Comparison of ENCODE assay signal across 25 cellular contexts in genomic region chr6:39849764-39850163, GRCh38. TPM values are rescaled to one million over a fixed set of nuclear protein-coding genes. Genes with fewer than 3 reads are reported as not detected.
A peak's percentile ranks its signal among the peaks of the same experiment; 100 is the strongest.
DNase-seq lines count a peak whose midpoint lies in the region; ATAC-seq, FAIRE-seq and TF ChIP-seq lines count a peak whose summit lies in the region.
"Had no signal": no experiment of that assay in that cellular context is flagged by ENCODE, and none has a peak within 500 bp of the region (broad histone marks: within the 10 kb centered on the region; RNA-seq: fewer than 3 reads in every experiment).

No MANE protein-coding gene starts in this region.

- H2BK20ac ChIP-seq in H1 (ENCODE audit: low read length) = no peak overlapping the region

- TF ChIP-seq RAD21 in HepG2 (CRISPR knock-in tag; IDR thresholded peaks at IDR 0.05) (no peak), H1 (IDR thresholded peaks at IDR 0.05 in 1 of 2, conservative IDR thresholded peaks at IDR 0.05 in 1 of 2; ENCODE audit: low read depth in 2 of 2, low read length in 2 of 2) (no peak)

- H4K91ac ChIP-seq in H1 (replicated peaks; ENCODE audit: insufficient read length, low read length) = no peak overlapping the region

- CTCF ChIA-PET in HepG2 (lab: Yijun Ruan, JAX; ENCODE audit: low intra/inter-chr PET ratio, low total read pairs) (no interaction called here), H1 (lab: Charles Lee; ENCODE audit: partially characterized antibody) (interaction anchor here (0.9 to 8.9 kb wide), 2 partner anchors 17 to 25 kb away, joined by 5 to 80 read pairs; no protein-coding TSS in a partner anchor), T-cell (lab: Charles Lee) (no interaction called here)

- TF ChIP-seq EP300 in HepG2 (IDR thresholded peaks at IDR 0.05; ENCODE audit: low read depth in 2 of 2, low read length in 2 of 2) (no peak), HepG2 (CRISPR knock-in tag; IDR thresholded peaks at IDR 0.05; ENCODE audit: borderline replicate concordance) (no peak), H1 (IDR thresholded peaks at IDR 0.05; ENCODE audit: borderline replicate concordance in 1 of 2, low read depth in 2 of 2, low read length in 2 of 2) (no peak)

- no peak overlapping the region for H3K18ac ChIP-seq in H1 (ENCODE audit: extremely low read depth, low read length)

- no peak overlapping the region for H2BK12ac ChIP-seq in H1 (ENCODE audit: low read depth, low read length)

- H3K27ac ChIP-seq in HepG2 (ENCODE audit: extremely low read length, insufficient read depth, low read length) (no peak overlapping the region), right lobe of liver (no peak overlapping the region), H1 (ENCODE audit: low read depth, low read length) (no peak overlapping the region), muscle layer of duodenum (ENCODE audit: low read length) (peak overlapping the region; percentile 40)
- H3K27ac ChIP-seq: BLaER1 treated with 17β-estradiol and CSF1 and Interleukin-3, amounts not matched to agents 10 nM and 100 nM; HL-60; psoas muscle; thyroid gland had no signal

- no peak overlapping the region for H3K27ac Mint-ChIP-seq in T-cell
- H3K27ac Mint-ChIP-seq: activated T-helper 17 cell treated with anti-CD3 and anti-CD28 coated beads, Interleukin-2, amount 50 U/mL, for 72 hours; endodermal cell; GM23338; stimulated activated naive B cell treated with anti-CD40 and anti-IgM and Interleukin-4, amounts not matched to agents 10 μg/mL and 1 μg/mL and 100 μg/mL, for 72 hours; T-helper 2 cell treated with Interferon-gamma antibody and Interleukin-4, amounts not matched to agents 5 μg/mL and 100 μg/mL, for 36 hours had no signal

- H3K27me3 Mint-ChIP-seq in T-cell = peaks cover 9 to 12% of the 10 kb centered on the region in 2 donors

- intact Hi-C loops in HepG2 (cut with micrococcal nuclease; ENCODE audit: unreplicated experiment) (no loop called here), right lobe of liver (cut with DNase I) (no loop called here)

- H3K36me3 ChIP-seq in HepG2 (replicated peaks in 1 of 2; ENCODE audit: control insufficient read depth in 1 of 2, insufficient read depth in 2 of 2, low read length in 2 of 2) (no peaks in the 10 kb centered on the region), right lobe of liver (no peaks in the 10 kb centered on the region), H1 (ENCODE audit: control insufficient read depth in 2 of 4, insufficient read depth in 4 of 4, low read length in 3 of 4) (no peaks in the 10 kb centered on the region), muscle layer of duodenum (ENCODE audit: control insufficient read depth in 1 of 2, insufficient read depth in 2 of 2, low read length in 2 of 2) (no peaks in the 10 kb centered on the region)
- H3K36me3 ChIP-seq: BLaER1 treated with 17β-estradiol and CSF1 and Interleukin-3, amounts not matched to agents 10 nM and 100 nM; heart right ventricle; thyroid gland had no signal

- H3K4me1 Mint-ChIP-seq in T-cell = no peaks in the 10 kb centered on the region
- H3K4me1 Mint-ChIP-seq: activated T-helper 17 cell treated with anti-CD3 and anti-CD28 coated beads, Interleukin-2, amount 50 U/mL, for 72 hours; endodermal cell; stimulated activated naive B cell treated with anti-CD40 and anti-IgM and Interleukin-4, amounts not matched to agents 10 μg/mL and 1 μg/mL and 100 μg/mL, for 72 hours had no signal

- H3K36me3 Mint-ChIP-seq in T-cell = no peaks in the 10 kb centered on the region
- H3K36me3 Mint-ChIP-seq: stimulated activated naive B cell treated with anti-CD40 and anti-IgM and Interleukin-4, amounts not matched to agents 10 μg/mL and 1 μg/mL and 100 μg/mL, for 72 hours had no signal

- in situ Hi-C loops in HepG2 (cut with HindIII; ENCODE audit: extremely low pct_ligation_motif_present, low pct_unique_long_range_greater_than_20kb) = no loop called here

- POLR2A ChIA-PET in HepG2 (lab: Yijun Ruan, JAX) (no interaction called here), H1 (lab: Charles Lee; ENCODE audit: partially characterized antibody) (interaction anchor here (0.6 kb wide), 1 partner anchor 24 kb away, joined by 4 read pairs; no protein-coding TSS in a partner anchor), T-cell (lab: Charles Lee) (no interaction called here)

- TF ChIP-seq POLR2A in HepG2 (IDR thresholded peaks at IDR 0.05; ENCODE audit: insufficient read depth in 1 of 2, low read depth in 2 of 2, low read length in 2 of 2) (no peak), right lobe of liver (IDR thresholded peaks at IDR 0.05) (no peak), H1 (IDR thresholded peaks at IDR 0.05; ENCODE audit: control extremely low read depth in 1 of 2, low read depth in 2 of 2, low read length in 2 of 2) (no peak), erythroblast (IDR thresholded peaks at IDR 0.05; ENCODE audit: low read length) (no peak)

- H3K4ac ChIP-seq in H1 (replicated peaks; ENCODE audit: insufficient read length, low read depth, low read length) = no peak overlapping the region

- H4K20me1 ChIP-seq in HepG2 (ENCODE audit: insufficient read depth, low read length) (no peaks in the 10 kb centered on the region), H1 (replicated peaks in 1 of 2; ENCODE audit: control insufficient read depth in 1 of 2, insufficient read depth in 2 of 2, low read length in 2 of 2) (peaks cover 0 to 6% of the 10 kb centered on the region in 2 experiments)
- H4K20me1 ChIP-seq: BLaER1 treated with 17β-estradiol and CSF1 and Interleukin-3, amounts not matched to agents 10 nM and 100 nM had no signal

- TF ChIP-seq CTCF in HepG2 (CRISPR knock-in tag; IDR thresholded peaks at IDR 0.05) = no peak
- no peak for TF ChIP-seq CTCF in right lobe of liver (IDR thresholded peaks at IDR 0.05)
- TF ChIP-seq CTCF in H1 (IDR thresholded peaks at IDR 0.05; ENCODE audit: control extremely low read depth in 1 of 3, insufficient read depth in 1 of 3, low read depth in 1 of 3, low read length in 3 of 3) = no peak

- no peak overlapping the region for H3K23ac ChIP-seq in H1 (ENCODE audit: insufficient read length)

- H3K9ac ChIP-seq in HepG2 (ENCODE audit: insufficient read depth, low read depth, low read length) (no peak overlapping the region), H1 (replicated peaks in 1 of 4; ENCODE audit: extremely low read depth in 1 of 4, low read depth in 3 of 4, low read length in 3 of 4) (no peak overlapping the region)
- H3K9ac ChIP-seq: BLaER1 treated with 17β-estradiol and CSF1 and Interleukin-3, amounts not matched to agents 10 nM and 100 nM had no signal

- BruUV-seq in HepG2 (replicated peaks; lab: Mats Ljungman, UMichigan) = no TSS peak

- H3K14ac ChIP-seq in H1 (ENCODE audit: insufficient read length) = no peak overlapping the region

- peaks cover 7% of the 10 kb centered on the region for H3K23me2 ChIP-seq in H1 (ENCODE audit: low read depth, low read length)

- no peaks in the 10 kb centered on the region for H3K9me3 ChIP-seq in HepG2 (ENCODE audit: low read length)
- no peaks in the 10 kb centered on the region for H3K9me3 ChIP-seq in right lobe of liver
- no peaks in the 10 kb centered on the region for H3K9me3 ChIP-seq in H1 (ENCODE audit: insufficient read depth in 2 of 2, low read depth in 1 of 2, low read length in 1 of 2)
- no peaks in the 10 kb centered on the region for H3K9me3 ChIP-seq in muscle layer of duodenum (ENCODE audit: control insufficient read depth in 1 of 2, low read length in 2 of 2)
- H3K9me3 ChIP-seq: BLaER1 treated with 17β-estradiol and CSF1 and Interleukin-3, amounts not matched to agents 10 nM and 100 nM; heart right ventricle; psoas muscle; thyroid gland had no signal

- H2BK5ac ChIP-seq in H1 (ENCODE audit: low read depth, low read length) = peak overlapping the region; percentile 46

- H3K4me3 ChIP-seq in HepG2 (replicated peaks in 1 of 3; ENCODE audit: insufficient read depth in 1 of 3, low read depth in 2 of 3, low read length in 3 of 3) (no peak overlapping the region), right lobe of liver (no peak overlapping the region), H1 (ENCODE audit: extremely low read depth in 1 of 4, insufficient read depth in 2 of 4, low read depth in 3 of 4, low read length in 4 of 4) (no peak overlapping the region), muscle layer of duodenum (ENCODE audit: low read depth in 1 of 2, low read length in 2 of 2) (no peak overlapping the region)
- H3K4me3 ChIP-seq: BLaER1 treated with 17β-estradiol and CSF1 and Interleukin-3, amounts not matched to agents 10 nM and 100 nM; GM23338; psoas muscle; thyroid gland had no signal

- no peak overlapping the region for H2BK120ac ChIP-seq in H1 (replicated peaks; ENCODE audit: low read depth, low read length)

- H2AFZ ChIP-seq in HepG2 (ENCODE audit: low read length) (no peak overlapping the region), H1 (ENCODE audit: low read length) (no peak overlapping the region)
- H2AFZ ChIP-seq: GM23338 had no signal

- H3K79me1 ChIP-seq in H1 (ENCODE audit: low read depth, low read length) = no peaks in the 10 kb centered on the region

- H3K9me3 Mint-ChIP-seq in T-cell = no peaks in the 10 kb centered on the region
- H3K9me3 Mint-ChIP-seq: activated T-helper 17 cell treated with anti-CD3 and anti-CD28 coated beads, Interleukin-2, amount 50 U/mL, for 72 hours; endodermal cell; GM23338; stimulated activated naive B cell treated with anti-CD40 and anti-IgM and Interleukin-4, amounts not matched to agents 10 μg/mL and 1 μg/mL and 100 μg/mL, for 72 hours; T-helper 2 cell treated with Interferon-gamma antibody and Interleukin-4, amounts not matched to agents 5 μg/mL and 100 μg/mL, for 36 hours had no signal

- DNase-seq in HepG2 (ENCODE audit: low spot score) = peak; percentile 39
- DNase-seq in right lobe of liver = no peak
- DNase-seq in H1 (ENCODE audit: low read depth in 1 of 2, low spot score in 2 of 2) = no peak
- no peak for DNase-seq in NCI-H1048 (lab: John Stamatoyannopoulos, UW)
- DNase-seq in T-helper 2 cell = no peak
- DNase-seq in T-cell = no peak
- no peak for DNase-seq in erythroblast (lab: John Stamatoyannopoulos, UW)
- DNase-seq: activated CD8-positive, alpha-beta memory T cell treated with anti-CD3 and anti-CD28 coated beads, Interleukin-2, amount 50 U/mL, for 4 hours; endodermal cell; heart right ventricle; NCI-H1417; NCI-H2107; NCI-H524 treated with DMSO at 0.1 percent for 48 hours; psoas muscle; stimulated activated naive B cell treated with anti-CD40 and anti-IgM and Interleukin-4, amounts not matched to agents 10 μg/mL and 1 μg/mL and 100 μg/mL, for 72 hours; thyroid gland had no signal

- H3K27me3 ChIP-seq in HepG2 (ENCODE audit: control insufficient read depth in 1 of 2, insufficient read depth in 2 of 2, low read length in 2 of 2) = no peaks in the 10 kb centered on the region
- H3K27me3 ChIP-seq in right lobe of liver = no peaks in the 10 kb centered on the region
- no peaks in the 10 kb centered on the region for H3K27me3 ChIP-seq in H1 (replicated peaks in 1 of 4; ENCODE audit: control insufficient read depth in 3 of 4, extremely low read depth in 1 of 4, insufficient read depth in 3 of 4, low read length in 3 of 4)
- no peaks in the 10 kb centered on the region for H3K27me3 ChIP-seq in muscle layer of duodenum (ENCODE audit: low read depth, low read length)
- H3K27me3 ChIP-seq: BLaER1 treated with 17β-estradiol and CSF1 and Interleukin-3, amounts not matched to agents 10 nM and 100 nM; heart right ventricle; thyroid gland had no signal

- H4K5ac ChIP-seq in H1 (ENCODE audit: insufficient read length, low read depth, low read length) = no peak overlapping the region

- ATAC-seq in HepG2 (peak; percentile 76), right lobe of liver (no peak), T-cell (replicated peaks in 1 of 4) (no peak)
- ATAC-seq: activated T-helper 17 cell treated with anti-CD3 and anti-CD28 coated beads, Interleukin-2, amount 50 U/mL, for 72 hours; GM23338; heart right ventricle; psoas muscle; stimulated activated naive B cell treated with anti-CD40 and anti-IgM and Interleukin-4, amounts not matched to agents 10 μg/mL and 1 μg/mL and 100 μg/mL, for 72 hours had no signal

- H3K79me2 ChIP-seq in HepG2 (ENCODE audit: insufficient read depth, low read length) (no peaks in the 10 kb centered on the region), H1 (ENCODE audit: control insufficient read depth in 1 of 2, insufficient read depth in 2 of 2, low read length in 2 of 2) (no peaks in the 10 kb centered on the region)

- H3K4me2 ChIP-seq in HepG2 (ENCODE audit: low read depth, low read length) (no peak overlapping the region; the same call in 1 of the 2 replicates), H1 (ENCODE audit: insufficient read depth in 1 of 2, low read depth in 2 of 2, low read length in 2 of 2) (no peak overlapping the region)
- H3K4me2 ChIP-seq: BLaER1 treated with 17β-estradiol and CSF1 and Interleukin-3, amounts not matched to agents 10 nM and 100 nM; GM23338 had no signal

- H4K8ac ChIP-seq in H1 (ENCODE audit: extremely low read depth, insufficient read depth, low read length) = no peak overlapping the region

- H3K4me1 ChIP-seq in HepG2 (ENCODE audit: insufficient read depth, low read length) (peaks cover 12% of the 10 kb centered on the region), right lobe of liver (no peaks in the 10 kb centered on the region), H1 (replicated peaks in 1 of 4; ENCODE audit: control insufficient read depth in 3 of 4, insufficient read depth in 4 of 4, low read length in 3 of 4) (no peaks in the 10 kb centered on the region; a peak in 1 of 7 replicates), muscle layer of duodenum (ENCODE audit: control insufficient read depth in 1 of 2, insufficient read depth in 2 of 2, low read length in 2 of 2) (peaks cover 8 to 89% of the 10 kb centered on the region in 2 donors)

- H2BK15ac ChIP-seq in H1 (ENCODE audit: low read length) = no peak overlapping the region

- H2AK5ac ChIP-seq in H1 (ENCODE audit: low read depth, low read length) = no peak overlapping the region

- WGBS in HepG2 (ENCODE audit: low lambda C conversion rate) = 27% methylated on average over 5 of the region's 6 CpGs
- WGBS in right lobe of liver (ENCODE audit: insufficient coverage, low coverage, low lambda C conversion rate, missing lambda C conversion rate) = no CpG with 5 or more reads among the region's 6 CpGs
- WGBS in H1 (ENCODE audit: extremely low coverage in 1 of 2, insufficient coverage in 1 of 2, insufficient read length in 1 of 2, insufficient replicate concordance in 2 of 2, low coverage in 1 of 2, low lambda C conversion rate in 2 of 2, missing lambda C conversion rate in 1 of 2), 2 experiments = 87% methylated on average over 6 of the region's 6 CpGs; no CpG with 5 or more reads in 1 of the 2 experiments

- H3K56ac ChIP-seq in H1 (replicated peaks; ENCODE audit: insufficient read length, low read depth, low read length) = no peak overlapping the region

- FAIRE-seq in HepG2 (lab: Jason Lieb, UNC) (no peak), H1 (lab: Jason Lieb, UNC) (no peak)
- FAIRE-seq: colon, D721Med had no signal

- no peak overlapping the region for H3K4me3 Mint-ChIP-seq in T-cell
- H3K4me3 Mint-ChIP-seq: activated T-helper 17 cell treated with anti-CD3 and anti-CD28 coated beads, Interleukin-2, amount 50 U/mL, for 72 hours; endodermal cell; GM23338; stimulated activated naive B cell treated with anti-CD40 and anti-IgM and Interleukin-4, amounts not matched to agents 10 μg/mL and 1 μg/mL and 100 μg/mL, for 72 hours; T-helper 2 cell treated with Interferon-gamma antibody and Interleukin-4, amounts not matched to agents 5 μg/mL and 100 μg/mL, for 36 hours had no signal

RNA-seq across cellular contexts. Expression of gene DAAM2, which starts 57.6 kb away (rescaled TPM):
- not detected in 2 replicates for total RNA-seq in HepG2 (2016; rRNA removed; fragmentation: Illumina TruSeq; extraction: Trizol)
- total RNA-seq in HepG2 (2016; cell fraction: cytosol; rRNA removed; fragmentation: Illumina TruSeq; extraction: Trizol; ENCODE audit: low read depth) = not detected in 2 replicates
- 0.02 TPM in 1 of 2 replicates, not detected in the other for total RNA-seq in HepG2 (2016; cell fraction: insoluble cytoplasmic fraction; rRNA removed; fragmentation: Illumina TruSeq; extraction: Trizol)
- total RNA-seq in HepG2 (2016; cell fraction: membrane; rRNA removed; fragmentation: Illumina TruSeq; extraction: Trizol) = not detected in 2 replicates
- not detected in 2 replicates for total RNA-seq in HepG2 (2016; cell fraction: nucleus; rRNA removed; fragmentation: Illumina TruSeq; extraction: Trizol)
- polyA plus RNA-seq in HepG2 (2011; rRNA removed) = 0.01 TPM in 1 of 2 replicates, not detected in the other
- polyA plus RNA-seq in HepG2 (2011; cell fraction: cytosol; rRNA removed) = 0.01 and 0.03 TPM in 2 replicates
- polyA plus RNA-seq in HepG2 (2011; cell fraction: nucleus; rRNA removed) = 0.14 TPM in 1 of 2 replicates, not detected in the other
- 0.03 and 0.09 TPM in 2 replicates for polyA plus RNA-seq in HepG2 (2012)
- polyA plus RNA-seq in HepG2 (2016; cell fraction: cytosol; fragmentation: Illumina TruSeq; extraction: Trizol; ENCODE audit: low read depth) = not detected in 2 replicates
- polyA plus RNA-seq in HepG2 (2016; cell fraction: insoluble cytoplasmic fraction; fragmentation: Illumina TruSeq; extraction: Trizol; ENCODE audit: low read depth) = not detected in 2 replicates
- polyA plus RNA-seq in HepG2 (2016; cell fraction: membrane; fragmentation: Illumina TruSeq; extraction: Trizol; ENCODE audit: low read depth) = 0.02 TPM in 1 of 2 replicates, not detected in the other
- not detected in 2 replicates for polyA plus RNA-seq in HepG2 (2016; cell fraction: nucleus; fragmentation: Illumina TruSeq; extraction: Trizol; ENCODE audit: insufficient read depth, low read depth)
- 0.06 TPM in 1 of 2 replicates, not detected in the other for polyA minus RNA-seq in HepG2 (2011; rRNA and poly(A)+ RNA removed; ENCODE audit: low replicate concordance)
- not detected in 2 replicates for polyA minus RNA-seq in HepG2 (2011; cell fraction: cytosol; rRNA and poly(A)+ RNA removed)
- polyA minus RNA-seq in HepG2 (2011; cell fraction: nucleus; rRNA and poly(A)+ RNA removed) = under 0.01 TPM in 1 of 2 replicates, not detected in the other
- total RNA-seq in right lobe of liver = 1 to 10 TPM; 1.6 to 9.8 (median 4.7) TPM
- 2.9 TPM in 2 replicates for total RNA-seq in H1 (2021; fragmentation: NEBNext Ultra II Directional; extraction: Animal tissue kit (Norgen Biotek cat#: 25700))
- 1.5 and 1.8 TPM in 2 replicates for polyA plus RNA-seq in H1 (2011; rRNA removed)
- polyA plus RNA-seq in H1 (2011; cell fraction: cytosol; rRNA removed) = 1.7 TPM
- 4.1 TPM for polyA plus RNA-seq in H1 (2011; cell fraction: nucleus; rRNA removed)
- 1.9 to 3.0 TPM (median 2.1 TPM) in 4 replicates for polyA plus RNA-seq in H1 (2012, experiment 1 of 2)
- polyA plus RNA-seq in H1 (2012, experiment 2 of 2) = 1.1 TPM
- polyA plus RNA-seq in H1 (2013, experiment 1 of 2) = 2.1 TPM
- polyA plus RNA-seq in H1 (2013, experiment 2 of 2) = 1.7 TPM
- 3.6 and 3.9 TPM in 2 replicates for polyA minus RNA-seq in H1 (2011; rRNA and poly(A)+ RNA removed)
- polyA minus RNA-seq in H1 (2011; cell fraction: cytosol; rRNA and poly(A)+ RNA removed) = 1.1 TPM
- polyA minus RNA-seq in H1 (2011; cell fraction: nucleus; rRNA and poly(A)+ RNA removed) = 2.8 TPM
- total RNA-seq in T-cell = under 1 TPM in 2 of 5 donors, not detected in 3; 0.03 to 0.07 TPM
- total RNA-seq: A172; activated T-helper 17 cell treated with anti-CD3 and anti-CD28 coated beads, Interleukin-2, amount 50 U/mL, for 72 hours had no signal

Comparison
In these comparisons a context has a peak if more than half of its experiments do, and no peak if none do; other contexts are left out.
1. Of the 41 proteins assayed by ChIP-seq in both HepG2 and H1: peak only in HepG2: MAX and RNF2; only in H1: none; in both: none; in neither: 38; mixed calls (peak in some experiments, not most) for 1.